ENCODE assay signal across 1 cellular context in the genomic region with DNA sequence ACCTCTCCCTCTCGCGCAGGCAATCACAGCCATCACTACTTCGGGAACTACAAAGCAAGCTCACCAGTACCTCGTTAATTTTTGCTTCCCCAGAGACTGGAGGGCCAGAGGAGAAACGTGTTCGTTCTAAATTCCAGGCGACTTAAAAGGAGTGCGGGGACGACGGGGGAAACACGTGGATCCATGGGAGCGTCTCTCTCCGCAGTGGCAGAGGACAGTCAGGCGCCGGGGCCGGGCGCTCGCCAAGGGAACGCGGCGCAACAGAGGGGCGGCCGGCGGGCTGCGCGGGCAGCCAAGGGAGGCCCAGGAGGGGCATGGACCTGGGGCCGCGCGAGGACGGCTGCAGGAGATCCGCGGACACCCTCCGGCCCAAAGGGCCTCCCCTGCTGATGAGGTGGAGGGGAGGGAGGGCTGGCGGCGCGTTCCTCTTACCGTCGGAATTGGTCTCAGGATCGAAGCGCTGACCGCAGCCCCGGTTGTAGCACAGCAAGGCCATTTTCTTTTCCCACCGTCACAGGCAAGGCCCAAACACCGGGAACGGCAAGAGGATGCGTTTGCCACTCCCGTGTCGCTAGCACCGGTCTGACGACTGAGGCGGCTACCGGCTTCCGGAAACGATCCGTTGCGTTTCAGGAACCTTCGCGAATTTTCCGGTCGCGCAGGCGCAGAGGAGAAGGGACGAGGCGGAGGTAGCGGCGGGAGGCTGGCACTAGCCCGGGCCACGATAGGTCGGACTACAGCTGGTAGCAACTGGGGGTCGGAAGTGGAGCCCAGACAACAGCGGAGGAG.
TF ChIP-seq lines count a peak whose summit lies in the region.

TSS of gene CHORDC1 (minus strand) at position 591 of the 789 bp plus-strand sequence. CDS start at position 496, 95 bp downstream.

TF ChIP-seq in GM12878, 131 proteins besides CTCF, POLR2A, EP300 and RAD21 (continued from another document and continues in another):
- TF ChIP-seq, protein P1, sequence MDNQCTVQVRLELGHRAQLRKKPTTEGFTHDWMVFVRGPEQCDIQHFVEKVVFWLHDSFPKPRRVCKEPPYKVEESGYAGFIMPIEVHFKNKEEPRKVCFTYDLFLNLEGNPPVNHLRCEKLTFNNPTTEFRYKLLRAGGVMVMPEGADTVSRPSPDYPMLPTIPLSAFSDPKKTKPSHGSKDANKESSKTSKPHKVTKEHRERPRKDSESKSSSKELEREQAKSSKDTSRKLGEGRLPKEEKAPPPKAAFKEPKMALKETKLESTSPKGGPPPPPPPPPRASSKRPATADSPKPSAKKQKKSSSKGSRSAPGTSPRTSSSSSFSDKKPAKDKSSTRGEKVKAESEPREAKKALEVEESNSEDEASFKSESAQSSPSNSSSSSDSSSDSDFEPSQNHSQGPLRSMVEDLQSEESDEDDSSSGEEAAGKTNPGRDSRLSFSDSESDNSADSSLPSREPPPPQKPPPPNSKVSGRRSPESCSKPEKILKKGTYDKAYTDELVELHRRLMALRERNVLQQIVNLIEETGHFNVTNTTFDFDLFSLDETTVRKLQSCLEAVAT (IDR thresholded peaks at IDR 0.05), result 0 out of 2 replicates have a peak, but pooled peaks have one; percentile 12
- TF ChIP-seq, protein P2, sequence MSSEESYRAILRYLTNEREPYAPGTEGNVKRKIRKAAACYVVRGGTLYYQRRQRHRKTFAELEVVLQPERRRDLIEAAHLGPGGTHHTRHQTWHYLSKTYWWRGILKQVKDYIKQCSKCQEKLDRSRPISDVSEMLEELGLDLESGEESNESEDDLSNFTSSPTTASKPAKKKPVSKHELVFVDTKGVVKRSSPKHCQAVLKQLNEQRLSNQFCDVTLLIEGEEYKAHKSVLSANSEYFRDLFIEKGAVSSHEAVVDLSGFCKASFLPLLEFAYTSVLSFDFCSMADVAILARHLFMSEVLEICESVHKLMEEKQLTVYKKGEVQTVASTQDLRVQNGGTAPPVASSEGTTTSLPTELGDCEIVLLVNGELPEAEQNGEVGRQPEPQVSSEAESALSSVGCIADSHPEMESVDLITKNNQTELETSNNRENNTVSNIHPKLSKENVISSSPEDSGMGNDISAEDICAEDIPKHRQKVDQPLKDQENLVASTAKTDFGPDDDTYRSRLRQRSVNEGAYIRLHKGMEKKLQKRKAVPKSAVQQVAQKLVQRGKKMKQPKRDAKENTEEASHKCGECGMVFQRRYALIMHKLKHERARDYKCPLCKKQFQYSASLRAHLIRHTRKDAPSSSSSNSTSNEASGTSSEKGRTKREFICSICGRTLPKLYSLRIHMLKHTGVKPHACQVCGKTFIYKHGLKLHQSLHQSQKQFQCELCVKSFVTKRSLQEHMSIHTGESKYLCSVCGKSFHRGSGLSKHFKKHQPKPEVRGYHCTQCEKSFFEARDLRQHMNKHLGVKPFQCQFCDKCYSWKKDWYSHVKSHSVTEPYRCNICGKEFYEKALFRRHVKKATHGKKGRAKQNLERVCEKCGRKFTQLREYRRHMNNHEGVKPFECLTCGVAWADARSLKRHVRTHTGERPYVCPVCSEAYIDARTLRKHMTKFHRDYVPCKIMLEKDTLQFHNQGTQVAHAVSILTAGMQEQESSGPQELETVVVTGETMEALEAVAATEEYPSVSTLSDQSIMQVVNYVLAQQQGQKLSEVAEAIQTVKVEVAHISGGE (CRISPR knock-in tag; IDR thresholded peaks at IDR 0.05), result no peak
- TF ChIP-seq, protein P3, sequence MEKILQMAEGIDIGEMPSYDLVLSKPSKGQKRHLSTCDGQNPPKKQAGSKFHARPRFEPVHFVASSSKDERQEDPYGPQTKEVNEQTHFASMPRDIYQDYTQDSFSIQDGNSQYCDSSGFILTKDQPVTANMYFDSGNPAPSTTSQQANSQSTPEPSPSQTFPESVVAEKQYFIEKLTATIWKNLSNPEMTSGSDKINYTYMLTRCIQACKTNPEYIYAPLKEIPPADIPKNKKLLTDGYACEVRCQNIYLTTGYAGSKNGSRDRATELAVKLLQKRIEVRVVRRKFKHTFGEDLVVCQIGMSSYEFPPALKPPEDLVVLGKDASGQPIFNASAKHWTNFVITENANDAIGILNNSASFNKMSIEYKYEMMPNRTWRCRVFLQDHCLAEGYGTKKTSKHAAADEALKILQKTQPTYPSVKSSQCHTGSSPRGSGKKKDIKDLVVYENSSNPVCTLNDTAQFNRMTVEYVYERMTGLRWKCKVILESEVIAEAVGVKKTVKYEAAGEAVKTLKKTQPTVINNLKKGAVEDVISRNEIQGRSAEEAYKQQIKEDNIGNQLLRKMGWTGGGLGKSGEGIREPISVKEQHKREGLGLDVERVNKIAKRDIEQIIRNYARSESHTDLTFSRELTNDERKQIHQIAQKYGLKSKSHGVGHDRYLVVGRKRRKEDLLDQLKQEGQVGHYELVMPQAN (conservative IDR thresholded peaks at IDR 0.05), result peak; percentile 67
- TF ChIP-seq ZNF24 (IDR thresholded peaks at IDR 0.05) (no peak), CHD2 (IDR thresholded peaks at IDR 0.05; ENCODE audit: borderline replicate concordance, low read depth, low read length) (peak; percentile 49; the same call in 1 of the 2 replicates), HDGF (IDR thresholded peaks at IDR 0.05) (no peak), GABPA (IDR thresholded peaks at IDR 0.05; ENCODE audit: low read depth) (peak; percentile 80), PBX3 (IDR thresholded peaks at IDR 0.05; ENCODE audit: insufficient replicate concordance, low read depth, low read length) (no peak), RB1 (IDR thresholded peaks at IDR 0.05; ENCODE audit: borderline replicate concordance) (0 out of 2 replicates have a peak, but pooled peaks have one; percentile 45), NR2F1 (conservative IDR thresholded peaks at IDR 0.05) (0 out of 2 replicates have a peak, but pooled peaks have one; percentile 63), ATF7 (IDR thresholded peaks at IDR 0.05; ENCODE audit: low read depth) (0 out of 2 replicates have a peak, but pooled peaks have one; percentile 9), E2F4 (IDR thresholded peaks at IDR 0.05; ENCODE audit: low read depth, low read length) (0 out of 2 replicates have a peak, but pooled peaks have one; percentile 36), CHD1 (IDR thresholded peaks at IDR 0.05; ENCODE audit: low read depth, low read length) (0 out of 2 replicates have a peak, but pooled peaks have one; percentile 17), SMAD5 (IDR thresholded peaks at IDR 0.05; ENCODE audit: low read depth) (peak; percentile 93), POLR2AphosphoS5 (IDR thresholded peaks at IDR 0.05; ENCODE audit: low read length) (peak; percentile 92), RAD51 (IDR thresholded peaks at IDR 0.05) (no peak), MXI1 (IDR thresholded peaks at IDR 0.05; ENCODE audit: low read depth, low read length) (peak; percentile 85), GATAD2B (conservative IDR thresholded peaks at IDR 0.05; ENCODE audit: low read depth) (peak; percentile 72), ZBED1 (IDR thresholded peaks at IDR 0.05; ENCODE audit: borderline replicate concordance) (0 out of 2 replicates have a peak, but pooled peaks have one; percentile 39), SRF (IDR thresholded peaks at IDR 0.05; ENCODE audit: low read depth in 2 of 2, low read length in 2 of 2) (no peak), CREB1 (IDR thresholded peaks at IDR 0.05; ENCODE audit: low read depth) (peak; percentile 82), BACH1 (IDR thresholded peaks at IDR 0.05; ENCODE audit: borderline replicate concordance) (0 out of 2 replicates have a peak, but pooled peaks have one; percentile 58), HSF1 (IDR thresholded peaks at IDR 0.05; ENCODE audit: low read depth, low read length) (peak; percentile 99), ASH2L (IDR thresholded peaks at IDR 0.05; ENCODE audit: borderline replicate concordance, low read depth) (peak; percentile 75; the same call in 1 of the 2 replicates), MTA3 (IDR thresholded peaks at IDR 0.05; ENCODE audit: borderline replicate concordance, low read length) (no peak), POLR2AphosphoS2 (IDR thresholded peaks at IDR 0.05; ENCODE audit: low read depth, low read length) (peak; percentile 38; the same call in 1 of the 2 replicates), IKZF1 (conservative IDR thresholded peaks at IDR 0.05) (peak; percentile 79), LARP7 (IDR thresholded peaks at IDR 0.05) (peak; percentile 72; the same call in 1 of the 2 replicates), PML (IDR thresholded peaks at IDR 0.05; ENCODE audit: low read length) (peak; percentile 82), YY1 (IDR thresholded peaks at IDR 0.05; ENCODE audit: low read depth, low read length) (0 out of 2 replicates have a peak, but pooled peaks have one; percentile 51), E4F1 (IDR thresholded peaks at IDR 0.05; ENCODE audit: borderline replicate concordance, partially characterized antibody) (no peak), BCL3 (IDR thresholded peaks at IDR 0.05; ENCODE audit: borderline replicate concordance, insufficient read depth, low read depth, low read length, poor library complexity, severe bottlenecking) (no peak), DPF2 (IDR thresholded peaks at IDR 0.05) (peak; percentile 43; the same call in 1 of the 2 replicates), POU2F2 (IDR thresholded peaks at IDR 0.05; ENCODE audit: borderline replicate concordance, low read depth, low read length) (0 out of 3 replicates have a peak, but pooled peaks have one; percentile 42), NRF1 (conservative IDR thresholded peaks at IDR 0.05; ENCODE audit: low read depth, low read length) (peak; percentile 93), NBN (IDR thresholded peaks at IDR 0.05) (0 out of 2 replicates have a peak, but pooled peaks have one; percentile 45), SMARCA5 (IDR thresholded peaks at IDR 0.05) (0 out of 2 replicates have a peak, but pooled peaks have one; percentile 68), SUZ12 (IDR thresholded peaks at IDR 0.05; ENCODE audit: unreplicated experiment) (no peak), CBX5 (IDR thresholded peaks at IDR 0.05; ENCODE audit: low read depth) (no peak), NFIC (IDR thresholded peaks at IDR 0.05; ENCODE audit: low read depth, low read length) (no peak)
- TF ChIP-seq, protein P4, sequence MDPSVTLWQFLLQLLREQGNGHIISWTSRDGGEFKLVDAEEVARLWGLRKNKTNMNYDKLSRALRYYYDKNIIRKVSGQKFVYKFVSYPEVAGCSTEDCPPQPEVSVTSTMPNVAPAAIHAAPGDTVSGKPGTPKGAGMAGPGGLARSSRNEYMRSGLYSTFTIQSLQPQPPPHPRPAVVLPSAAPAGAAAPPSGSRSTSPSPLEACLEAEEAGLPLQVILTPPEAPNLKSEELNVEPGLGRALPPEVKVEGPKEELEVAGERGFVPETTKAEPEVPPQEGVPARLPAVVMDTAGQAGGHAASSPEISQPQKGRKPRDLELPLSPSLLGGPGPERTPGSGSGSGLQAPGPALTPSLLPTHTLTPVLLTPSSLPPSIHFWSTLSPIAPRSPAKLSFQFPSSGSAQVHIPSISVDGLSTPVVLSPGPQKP (IDR thresholded peaks at IDR 0.05; ENCODE audit: low read depth, low read length), result peak; percentile 61
